22 cellular contexts compared by ENCODE assay signal in genomic region chr9:24218656-24219055, GRCh38.
DNase-seq lines count a peak whose midpoint lies in the region; ATAC-seq, FAIRE-seq and TF ChIP-seq lines count a peak whose summit lies in the region.
"Had no signal": no experiment of that assay in that cellular context is flagged by ENCODE, and none has a peak within 500 bp of the region (broad histone marks: within the 10 kb centered on the region; RNA-seq: fewer than 3 reads in every experiment).

No MANE protein-coding gene starts in this region.

- H3K4me1 Mint-ChIP-seq in astrocyte (ENCODE audit: low read depth, unreplicated experiment) = peaks cover 6% of the 10 kb centered on the region
- no peaks in the 10 kb centered on the region for H3K4me1 Mint-ChIP-seq in activated CD4-positive, alpha-beta T cell treated with anti-CD3 and anti-CD28 coated beads for 36 hours
- H3K4me1 Mint-ChIP-seq: CD8-positive, alpha-beta memory T cell; GM23338 had no signal

- peaks cover 6% of the 10 kb centered on the region for H3K9me3 Mint-ChIP-seq in astrocyte (ENCODE audit: unreplicated experiment)
- H3K9me3 Mint-ChIP-seq in activated CD4-positive, alpha-beta T cell treated with anti-CD3 and anti-CD28 coated beads for 36 hours (ENCODE audit: low read depth) = peaks cover 12% of the 10 kb centered on the region
- H3K9me3 Mint-ChIP-seq: GM23338 had no signal

- H3K4me3 ChIP-seq in HAP-1 (no peak overlapping the region), astrocyte (ENCODE audit: insufficient read depth, low read depth, low read length) (no peak overlapping the region)
- H3K4me3 ChIP-seq: A549; BLaER1 treated with 17β-estradiol and CSF1 and Interleukin-3, amounts not matched to agents 10 nM and 100 nM; GM23338; MG63 had no signal

- no peak for TF ChIP-seq CTCF in astrocyte (IDR thresholded peaks at IDR 0.05; ENCODE audit: insufficient read depth, low read depth, low read length)

- no peak overlapping the region for H3K4me3 Mint-ChIP-seq in astrocyte (ENCODE audit: unreplicated experiment)
- no peak overlapping the region for H3K4me3 Mint-ChIP-seq in activated CD4-positive, alpha-beta T cell treated with anti-CD3 and anti-CD28 coated beads for 36 hours
- H3K4me3 Mint-ChIP-seq: CD8-positive, alpha-beta memory T cell; GM23338 had no signal

- no peak overlapping the region for H3K27ac ChIP-seq in astrocyte (ENCODE audit: low read depth, low read length)
- H3K27ac ChIP-seq: A549; BLaER1 treated with 17β-estradiol and CSF1 and Interleukin-3, amounts not matched to agents 10 nM and 100 nM had no signal

- FAIRE-seq in astrocyte (lab: Jason Lieb, UNC) = no peak
- FAIRE-seq: A549, GM12892 had no signal

- no peak overlapping the region for H3K4me2 ChIP-seq in astrocyte (ENCODE audit: low read length)
- H3K4me2 ChIP-seq: A549; BLaER1 treated with 17β-estradiol and CSF1 and Interleukin-3, amounts not matched to agents 10 nM and 100 nM; GM23338 had no signal

- no peaks in the 10 kb centered on the region for H3K27me3 Mint-ChIP-seq in astrocyte (ENCODE audit: low read depth, unreplicated experiment)
- H3K27me3 Mint-ChIP-seq in activated CD4-positive, alpha-beta T cell treated with anti-CD3 and anti-CD28 coated beads for 36 hours = no peaks in the 10 kb centered on the region
- H3K27me3 Mint-ChIP-seq: CD8-positive, alpha-beta memory T cell had no signal

- H3K4me1 ChIP-seq in HAP-1 = no peaks in the 10 kb centered on the region
- no peaks in the 10 kb centered on the region for H3K4me1 ChIP-seq in astrocyte (ENCODE audit: insufficient read depth, low read length)
- H3K4me1 ChIP-seq: A549; BLaER1 treated with 17β-estradiol and CSF1 and Interleukin-3, amounts not matched to agents 10 nM and 100 nM had no signal

- H3K79me2 ChIP-seq in astrocyte (ENCODE audit: insufficient read depth, low read length) = no peaks in the 10 kb centered on the region

- POLR2A ChIA-PET in activated CD4-positive, alpha-beta T cell treated with anti-CD3 and anti-CD28 coated beads for 36 hours (lab: Charles Lee) = no interaction called here

- CTCF ChIA-PET in activated CD4-positive, alpha-beta T cell treated with anti-CD3 and anti-CD28 coated beads for 36 hours (lab: Charles Lee) = no interaction called here

- intact Hi-C loops in activated CD4-positive, alpha-beta T cell treated with anti-CD3 and anti-CD28 coated beads for 36 hours (cut with DNase I, micrococcal nuclease) = no loop called here

- no peaks in the 10 kb centered on the region for H3K27me3 ChIP-seq in HAP-1 (ENCODE audit: low read depth)
- no peaks in the 10 kb centered on the region for H3K27me3 ChIP-seq in astrocyte (ENCODE audit: insufficient read depth, low read length)
- H3K27me3 ChIP-seq: BLaER1 treated with 17β-estradiol and CSF1 and Interleukin-3, amounts not matched to agents 10 nM and 100 nM; MG63 had no signal

- H3K9me3 ChIP-seq in HAP-1 (no peaks in the 10 kb centered on the region), astrocyte (ENCODE audit: insufficient read depth, low read depth, low read length) (no peaks in the 10 kb centered on the region)
- H3K9me3 ChIP-seq: A549; BLaER1 treated with 17β-estradiol and CSF1 and Interleukin-3, amounts not matched to agents 10 nM and 100 nM; MG63 had no signal

- in situ Hi-C loops in HAP-1 (cut with MboI; ENCODE audit: low sequenced_read_pairs) = no loop called here

- H2AFZ ChIP-seq in astrocyte (ENCODE audit: low read depth, low read length) = no peak overlapping the region
- H2AFZ ChIP-seq: GM23338 had no signal

- no peaks in the 10 kb centered on the region for H4K20me1 ChIP-seq in astrocyte (ENCODE audit: insufficient read depth, low read length)
- H4K20me1 ChIP-seq: BLaER1 treated with 17β-estradiol and CSF1 and Interleukin-3, amounts not matched to agents 10 nM and 100 nM had no signal

- peak overlapping the region; percentile 20 for H3K27ac Mint-ChIP-seq in astrocyte (ENCODE audit: unreplicated experiment)
- no peak overlapping the region for H3K27ac Mint-ChIP-seq in activated CD4-positive, alpha-beta T cell treated with anti-CD3 and anti-CD28 coated beads for 36 hours
- H3K27ac Mint-ChIP-seq: CD8-positive, alpha-beta memory T cell; GM23338 had no signal

- H3K36me3 Mint-ChIP-seq in astrocyte (ENCODE audit: low read depth, unreplicated experiment) = no peaks in the 10 kb centered on the region
- no peaks in the 10 kb centered on the region for H3K36me3 Mint-ChIP-seq in activated CD4-positive, alpha-beta T cell treated with anti-CD3 and anti-CD28 coated beads for 36 hours (ENCODE audit: low read depth)
- H3K36me3 Mint-ChIP-seq: CD8-positive, alpha-beta memory T cell had no signal

- H3K9ac ChIP-seq in astrocyte (ENCODE audit: low read length) = no peak overlapping the region
- H3K9ac ChIP-seq: BLaER1 treated with 17β-estradiol and CSF1 and Interleukin-3, amounts not matched to agents 10 nM and 100 nM had no signal

- DNase-seq in HAP-1 (ENCODE audit: low spot score in 2 of 2) (peak; percentile 21 to 30), NCI-H226 (peak; percentile 16), astrocyte (ENCODE audit: low read depth) (no peak), islet precursor cell (peak; percentile 60), NCI-H748 (lab: John Stamatoyannopoulos, UW; ENCODE audit: unreplicated experiment) (no peak)
- DNase-seq in activated CD4-positive, alpha-beta T cell treated with anti-CD3 and anti-CD28 coated beads for 36 hours = no peak
- DNase-seq: CD8-positive, alpha-beta memory T cell; DMS79; IMR-90; MG63; NCI-H1105; NCI-H2081; NCI-H2171 treated with DMSO at 0.1 percent for 48 hours; NCI-H82; OCI-M1; RPMI8226 had no signal

- H3K36me3 ChIP-seq in HAP-1 (replicated peaks) = no peaks in the 10 kb centered on the region
- no peaks in the 10 kb centered on the region for H3K36me3 ChIP-seq in astrocyte (ENCODE audit: insufficient read depth, low read length)
- H3K36me3 ChIP-seq: BLaER1 treated with 17β-estradiol and CSF1 and Interleukin-3, amounts not matched to agents 10 nM and 100 nM; MG63 had no signal

- ATAC-seq in HG03280 (IDR thresholded peaks at IDR 0.05; ENCODE audit: unreplicated experiment) = no peak
- no peak for ATAC-seq in activated CD4-positive, alpha-beta T cell treated with anti-CD3 and anti-CD28 coated beads for 36 hours
- ATAC-seq: A549, GM23338, HCT116 had no signal

Comparison
In these comparisons a context has a peak if more than half of its experiments do, and no peak if none do; other contexts are left out.
1. DNase-seq: peak in HAP-1 (2 of 2), NCI-H226 (single experiment) and islet precursor cell (single experiment); none in astrocyte (single experiment), activated CD4-positive, alpha-beta T cell treated with anti-CD3 and anti-CD28 coated beads for 36 hours (single experiment) and NCI-H748 (single experiment).